ENCODE assay signal across 8 cellular contexts in genomic region chr17:44221072-44221861, GRCh38. TPM values are rescaled to one million over a fixed set of nuclear protein-coding genes. Genes with fewer than 3 reads are reported as not detected.
A peak's percentile ranks its signal among the peaks of the same experiment; 100 is the strongest.
DNase-seq lines count a peak whose midpoint lies in the region; ATAC-seq and TF ChIP-seq lines count a peak whose summit lies in the region.

No MANE protein-coding gene starts in this region.

- H3K36me3 Mint-ChIP-seq in mesothelial cell of epicardium, result peaks cover 2% of the 10 kb centered on the region

- peaks cover 28% of the 10 kb centered on the region for H3K4me1 Mint-ChIP-seq in mesothelial cell of epicardium

- H3K4me3 Mint-ChIP-seq in mesothelial cell of epicardium, result peak overlapping the region; percentile 93

- H3K4me3 ChIP-seq in NT2/D1 (ENCODE audit: insufficient read length, low read depth) (peak overlapping the region; percentile 86), epithelial cell of esophagus (ENCODE audit: low read length) (peak overlapping the region; percentile 79)

- H3K27me3 Mint-ChIP-seq in mesothelial cell of epicardium (ENCODE audit: low read depth), result no peaks in the 10 kb centered on the region

- H3K9me3 ChIP-seq in NT2/D1 (ENCODE audit: insufficient read depth, low read length), result no peaks in the 10 kb centered on the region

- H3K9me3 Mint-ChIP-seq in mesothelial cell of epicardium, result no peaks in the 10 kb centered on the region

- ATAC-seq in HG02623 (IDR thresholded peaks at IDR 0.05; ENCODE audit: unreplicated experiment), result no peak

- H3K27ac Mint-ChIP-seq in mesothelial cell of epicardium, result peak overlapping the region; percentile 95

- peaks cover 6% of the 10 kb centered on the region for H3K4me1 ChIP-seq in NT2/D1 (ENCODE audit: insufficient read depth, insufficient read length)

- DNase-seq in COLO668 (lab: John Stamatoyannopoulos, UW; ENCODE audit: unreplicated experiment), result peak; percentile 54
- DNase-seq in HuH-7.5 (ENCODE audit: low spot score), result peak; percentile 75
- no peak for DNase-seq in NT2/D1 (ENCODE audit: low read depth, low spot score)
- DNase-seq in activated T-cell treated with anti-CD3 and anti-CD28 coated beads for 4 hours, result peak; percentile 31
- DNase-seq in epithelial cell of esophagus (ENCODE audit: low read depth), result peak; percentile 86
- DNase-seq in mesothelial cell of epicardium (ENCODE audit: low spot score in 2 of 2, unreplicated experiment in 2 of 2), result peak; percentile 70 to 83
- DNase-seq in stimulated activated naive CD4-positive, alpha-beta T cell treated with Interleukin-2 at 50 U/mL for 16 hours (lab: John Stamatoyannopoulos, UW), result peak; percentile 65

- TF ChIP-seq CTCF in epithelial cell of esophagus (IDR thresholded peaks at IDR 0.05; ENCODE audit: insufficient read depth, low read depth, low read length, missing control alignments), result no peak
- no peak for TF ChIP-seq CTCF in mesothelial cell of epicardium (IDR thresholded peaks at IDR 0.05; ENCODE audit: unreplicated experiment)

- no peaks in the 10 kb centered on the region for H3K27me3 ChIP-seq in NT2/D1 (ENCODE audit: insufficient read depth, insufficient read length)

- peaks cover 20% of the 10 kb centered on the region for H3K36me3 ChIP-seq in NT2/D1 (ENCODE audit: insufficient read depth, insufficient read length, low read length)

- peak overlapping the region; percentile 98 for H3K9ac ChIP-seq in NT2/D1 (ENCODE audit: insufficient read length, low read depth)

RNA-seq across cellular contexts. Expression of gene UBTF, which starts 1.8 kb away (rescaled TPM):
- total RNA-seq in mesothelial cell of epicardium, result 113 to 120 TPM (median 119 TPM) in 3 replicates

RNA-seq across cellular contexts. Expression of gene ATXN7L3, which starts 21.6 kb away (rescaled TPM):
- 132 to 143 TPM (median 137 TPM) in 3 replicates for total RNA-seq in mesothelial cell of epicardium

RNA-seq across cellular contexts. Expression of gene TMUB2, which starts 34.5 kb away (rescaled TPM):
- total RNA-seq in mesothelial cell of epicardium, result 35.7 to 39.0 TPM (median 37.0 TPM) in 3 replicates

RNA-seq across cellular contexts. Expression of gene SLC4A1, which starts 46.7 kb away (rescaled TPM):
- not detected in 3 replicates for total RNA-seq in mesothelial cell of epicardium

RNA-seq across cellular contexts. Expression of gene ASB16, which starts 50.8 kb away (rescaled TPM):
- total RNA-seq in mesothelial cell of epicardium, result 0.14 to 0.16 TPM in 2 of 3 replicates, not detected in the other
